In the genomic region with DNA sequence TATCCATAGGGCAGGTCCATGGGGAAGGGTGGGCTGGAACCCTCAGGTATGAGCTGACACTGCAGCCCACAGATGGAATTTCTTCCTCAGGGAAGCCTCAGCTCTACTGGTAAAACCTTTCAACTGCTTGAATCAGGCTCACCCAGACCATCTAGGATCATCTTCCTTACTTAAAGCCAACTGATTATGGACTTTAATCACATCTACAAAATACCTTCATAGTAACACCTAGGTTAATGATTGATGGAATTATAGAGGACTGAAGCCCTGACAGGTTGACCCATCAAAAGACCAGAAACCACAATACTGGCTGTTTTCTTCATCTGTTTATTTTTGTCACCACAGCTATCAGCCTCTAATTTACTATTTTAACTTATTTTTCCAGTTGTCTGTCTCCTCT, we compare ENCODE assay signal across 24 cellular contexts.
"Had no signal": no experiment of that assay in that cellular context is flagged by ENCODE, and none has a peak within 500 bp of the region (broad histone marks: within the 10 kb centered on the region; RNA-seq: fewer than 3 reads in every experiment).

No MANE protein-coding gene starts in this region.

- H3K9me3 Mint-ChIP-seq: stimulated activated naive CD8-positive, alpha-beta T cell treated with anti-CD3 and anti-CD28 coated beads, Interleukin-15, Interleukin-2, amounts not matched to agents 100 ng/mL and 50 ng/mL, for 24 hours; type B pancreatic cell had no signal

- DNase-seq: stimulated activated CD4-positive, alpha-beta T cell treated with anti-CD3 and anti-CD28 coated beads, Interleukin-2, amount 100 ng/mL, for 48 hours; stimulated activated CD4-positive, alpha-beta T cell treated with anti-CD3 and anti-CD28 coated beads, Interleukin-4, amount 100 ng/mL, for 1 hour; stimulated activated CD4-positive, alpha-beta T cell treated with anti-CD3 and anti-CD28 coated beads, Interleukin-4, amount 100 ng/mL, for 24 hours; stimulated activated CD4-positive, alpha-beta T cell treated with anti-CD3 and anti-CD28 coated beads, Interleukin-4, amount 100 ng/mL, for 4 hours; stimulated activated CD8-positive, alpha-beta memory T cell treated with anti-CD3 and anti-CD28 coated beads, Interleukin-4, amount 100 ng/mL, for 48 hours; stimulated activated naive B cell treated with anti-CD40 and anti-IgM and Interleukin-4, amounts not matched to agents 10 μg/mL and 1 μg/mL and 100 μg/mL, for 72 hours; stimulated activated naive CD4-positive, alpha-beta T cell; stimulated activated naive CD4-positive, alpha-beta T cell treated with Interleukin-2 at 50 U/mL for 16 hours; stimulated activated naive CD8-positive, alpha-beta T cell treated with anti-CD3 and anti-CD28 coated beads, Interleukin-15, amount 100 ng/mL, for 72 hours; stimulated activated naive CD8-positive, alpha-beta T cell treated with anti-CD3 and anti-CD28 coated beads, Interleukin-15, Interleukin-2, amounts not matched to agents 100 U/mL and 50 U/mL, for 24 hours; stomach; substantia nigra; testis; thyroid gland; tibial artery; transverse colon; trophoblast cell; upper lobe of left lung; upper lobe of right lung; uterus had no signal

- H3K36me3 Mint-ChIP-seq: stimulated activated effector memory CD8-positive, alpha-beta T cell treated with anti-CD3 and anti-CD28 coated beads, Interleukin-12 subunit alpha, Interleukin-12 subunit beta, amount 100 ng/mL, for 72 hours; stimulated activated memory B cell treated with anti-CD40 and anti-IgM and Interleukin-4, amounts not matched to agents 10 μg/mL and 1 μg/mL and 100 μg/mL, for 72 hours; stimulated activated naive B cell treated with anti-CD40 and anti-IgM and Interleukin-4, amounts not matched to agents 10 μg/mL and 1 μg/mL and 100 μg/mL, for 72 hours; type B pancreatic cell had no signal

- ATAC-seq: stimulated activated effector memory CD8-positive, alpha-beta T cell treated with anti-CD3 and anti-CD28 coated beads, Interleukin-12 subunit alpha, Interleukin-12 subunit beta, amount 100 ng/mL, for 72 hours; stimulated activated memory B cell treated with anti-CD40 and anti-IgM and Interleukin-4, amounts not matched to agents 10 μg/mL and 1 μg/mL and 100 μg/mL, for 72 hours; stimulated activated naive B cell treated with anti-CD40 and anti-IgM and Interleukin-4, amounts not matched to agents 10 μg/mL and 1 μg/mL and 100 μg/mL, for 72 hours; stimulated activated naive CD8-positive, alpha-beta T cell treated with anti-CD3 and anti-CD28 coated beads, Interleukin-15, amount 100 ng/mL, for 72 hours; stimulated activated naive CD8-positive, alpha-beta T cell treated with anti-CD3 and anti-CD28 coated beads, Interleukin-15, Interleukin-2, amounts not matched to agents 100 U/mL and 50 U/mL, for 24 hours; upper lobe of right lung had no signal

- H3K27me3 Mint-ChIP-seq: stimulated activated naive CD8-positive, alpha-beta T cell treated with anti-CD3 and anti-CD28 coated beads, Interleukin-15, amount 100 ng/mL, for 72 hours; type B pancreatic cell had no signal

- H3K4me1 Mint-ChIP-seq: stimulated activated effector memory CD8-positive, alpha-beta T cell treated with anti-CD3 and anti-CD28 coated beads, Interleukin-12 subunit alpha, Interleukin-12 subunit beta, amount 100 ng/mL, for 72 hours; stimulated activated memory B cell treated with anti-CD40 and anti-IgM and Interleukin-4, amounts not matched to agents 10 μg/mL and 1 μg/mL and 100 μg/mL, for 72 hours; stimulated activated naive B cell treated with anti-CD40 and anti-IgM and Interleukin-4, amounts not matched to agents 10 μg/mL and 1 μg/mL and 100 μg/mL, for 72 hours; stimulated activated naive CD8-positive, alpha-beta T cell treated with anti-CD3 and anti-CD28 coated beads, Interleukin-15, amount 100 ng/mL, for 72 hours had no signal

- H3K4me3 Mint-ChIP-seq: stimulated activated effector memory CD8-positive, alpha-beta T cell treated with anti-CD3 and anti-CD28 coated beads, Interleukin-12 subunit alpha, Interleukin-12 subunit beta, amount 100 ng/mL, for 72 hours; stimulated activated memory B cell treated with anti-CD40 and anti-IgM and Interleukin-4, amounts not matched to agents 10 μg/mL and 1 μg/mL and 100 μg/mL, for 72 hours; stimulated activated naive B cell treated with anti-CD40 and anti-IgM and Interleukin-4, amounts not matched to agents 10 μg/mL and 1 μg/mL and 100 μg/mL, for 72 hours; stimulated activated naive CD8-positive, alpha-beta T cell treated with anti-CD3 and anti-CD28 coated beads, Interleukin-15, amount 100 ng/mL, for 72 hours; stimulated activated naive CD8-positive, alpha-beta T cell treated with anti-CD3 and anti-CD28 coated beads, Interleukin-15, Interleukin-2, amounts not matched to agents 100 ng/mL and 50 ng/mL, for 24 hours; type B pancreatic cell had no signal

- H3K27ac Mint-ChIP-seq: stimulated activated effector memory CD8-positive, alpha-beta T cell treated with anti-CD3 and anti-CD28 coated beads, Interleukin-12 subunit alpha, Interleukin-12 subunit beta, amount 100 ng/mL, for 72 hours; stimulated activated memory B cell treated with anti-CD40 and anti-IgM and Interleukin-4, amounts not matched to agents 10 μg/mL and 1 μg/mL and 100 μg/mL, for 72 hours; stimulated activated naive B cell treated with anti-CD40 and anti-IgM and Interleukin-4, amounts not matched to agents 10 μg/mL and 1 μg/mL and 100 μg/mL, for 72 hours; stimulated activated naive CD8-positive, alpha-beta T cell treated with anti-CD3 and anti-CD28 coated beads, Interleukin-15, amount 100 ng/mL, for 72 hours; stimulated activated naive CD8-positive, alpha-beta T cell treated with anti-CD3 and anti-CD28 coated beads, Interleukin-15, Interleukin-2, amounts not matched to agents 100 ng/mL and 50 ng/mL, for 24 hours; type B pancreatic cell had no signal
